ENCODE assay signal across 8 cellular contexts in genomic region chr11:14892577-14892976, GRCh38. TPM values are rescaled to one million over a fixed set of nuclear protein-coding genes. Genes with fewer than 3 reads are reported as not detected.
DNase-seq lines count a peak whose midpoint lies in the region; ATAC-seq and TF ChIP-seq lines count a peak whose summit lies in the region.

No MANE protein-coding gene starts in this region.

- POLR2A ChIA-PET in MCF 10A (lab: Yijun Ruan, JAX), result interaction anchor here (0.7 to 4.2 kb wide), 14 partner anchors 10 to 393 kb away, joined by 3 to 19 read pairs (median 5); partner anchors contain the start of genes COPB1 and PSMA1

- no peak for TF ChIP-seq POLR2A in vagina (IDR thresholded peaks at IDR 0.05)

- H3K4me3 Mint-ChIP-seq in MCF 10A (ENCODE audit: unreplicated experiment), result peak overlapping the region; percentile 94

- H3K4me3 ChIP-seq in right atrium auricular region, result peak overlapping the region; percentile 53 to 83
- H3K4me3 ChIP-seq in mononuclear cell (ENCODE audit: low read length), result peak overlapping the region; percentile 66
- H3K4me3 ChIP-seq in vagina, result peak overlapping the region; percentile 76 to 80

- DNase-seq in right atrium auricular region (ENCODE audit: low spot score) (no peak), Right ventricle myocardium inferior (ENCODE audit: missing footprints) (no peak), MCF 10A (ENCODE audit: unreplicated experiment) (no peak), vagina (ENCODE audit: extremely low spot score in 2 of 2) (no peak), SKM-1 (lab: John Stamatoyannopoulos, UW; ENCODE audit: unreplicated experiment) (no peak), NCI-H2227 treated with DMSO at 0.1 percent for 48 hours (lab: John Stamatoyannopoulos, UW) (no peak)
- DNase-seq in stimulated activated CD4-positive, alpha-beta T cell treated with anti-CD3 and anti-CD28 coated beads, Interleukin-4, amount 100 ng/mL, for 4 hours, result no peak

- H3K36me3 ChIP-seq in right atrium auricular region, result no peaks in the 10 kb centered on the region
- no peaks in the 10 kb centered on the region for H3K36me3 ChIP-seq in vagina

- H3K4me1 ChIP-seq in right atrium auricular region, result peaks cover 0 to 13% of the 10 kb centered on the region in 2 donors
- peaks cover 26% of the 10 kb centered on the region for H3K4me1 ChIP-seq in mononuclear cell (ENCODE audit: insufficient read depth, low read length)
- peaks cover 26% of the 10 kb centered on the region for H3K4me1 ChIP-seq in vagina

- no peaks in the 10 kb centered on the region for H3K27me3 ChIP-seq in right atrium auricular region
- no peaks in the 10 kb centered on the region for H3K27me3 ChIP-seq in mononuclear cell (ENCODE audit: insufficient read depth, low read length)
- H3K27me3 ChIP-seq in vagina, result no peaks in the 10 kb centered on the region

- intact Hi-C loops in Right ventricle myocardium inferior (cut with DNase I) (loop anchor here (5.0 kb wide), 3 partner anchors 250 to 370 kb away; partner anchors contain the start of genes PDE3B and PSMA1), MCF 10A (cut with micrococcal nuclease) (loop anchor here (5.0 kb wide), 1 partner anchor 370 kb away; the partner anchor contains the start of gene PSMA1), vagina (cut with DNase I) (loop anchor here (10.0 kb wide), 1 partner anchor 368 kb away; the partner anchor contains the start of gene PSMA1)

- H3K9me3 Mint-ChIP-seq in MCF 10A (ENCODE audit: unreplicated experiment), result no peaks in the 10 kb centered on the region

- peaks cover 29% of the 10 kb centered on the region for H3K4me1 Mint-ChIP-seq in MCF 10A (ENCODE audit: insufficient read depth, unreplicated experiment)

- TF ChIP-seq CTCF in right atrium auricular region (IDR thresholded peaks at IDR 0.05), result no peak
- no peak for TF ChIP-seq CTCF in MCF 10A (IDR thresholded peaks at IDR 0.05; ENCODE audit: unreplicated experiment)
- no peak for TF ChIP-seq CTCF in vagina (IDR thresholded peaks at IDR 0.05)

- H3K27me3 Mint-ChIP-seq in MCF 10A (ENCODE audit: insufficient read depth, unreplicated experiment), result no peaks in the 10 kb centered on the region

- H3K9me3 ChIP-seq in right atrium auricular region, result no peaks in the 10 kb centered on the region
- no peaks in the 10 kb centered on the region for H3K9me3 ChIP-seq in mononuclear cell (ENCODE audit: low read depth, low read length)
- H3K9me3 ChIP-seq in vagina, result no peaks in the 10 kb centered on the region

- H3K36me3 Mint-ChIP-seq in MCF 10A (ENCODE audit: insufficient read depth, unreplicated experiment), result peaks cover 7% of the 10 kb centered on the region

- BruUV-seq in MCF 10A (replicated peaks; lab: Mats Ljungman, UMichigan), result no TSS peak

- CTCF ChIA-PET in MCF 10A (lab: Yijun Ruan, JAX), result interaction anchor here (0.7 to 5.9 kb wide), 7 partner anchors 10 to 313 kb away, joined by 3 to 54 read pairs (median 4); no protein-coding TSS in a partner anchor

- H3K27ac Mint-ChIP-seq in MCF 10A (ENCODE audit: low read depth, unreplicated experiment), result no peak overlapping the region

- peak overlapping the region; percentile 91 to 94 for H3K27ac ChIP-seq in right atrium auricular region
- peak overlapping the region; percentile 93 for H3K27ac ChIP-seq in vagina

- ATAC-seq in Right ventricle myocardium inferior, result no peak

RNA-seq across cellular contexts. Expression of gene CYP2R1, which starts 0.5 kb away (rescaled TPM):
- 1 to 10 TPM; 7.6 to 9.3 TPM for total RNA-seq in right atrium auricular region
- 7.0 TPM for total RNA-seq in Right ventricle myocardium inferior
- total RNA-seq in MCF 10A (2022), result 20.5 and 22.0 TPM in 2 replicates
- total RNA-seq in mononuclear cell, result 15.6 TPM
- total RNA-seq in vagina, result 12.3 TPM
